In genomic region chr4:121946644-121947043, GRCh38 we compare ENCODE assay signal across 29 cellular contexts. TPM values are rescaled to one million over a fixed set of nuclear protein-coding genes. Genes with fewer than 3 reads are reported as not detected.
"Had no signal": no experiment of that assay in that cellular context is flagged by ENCODE, and none has a peak within 500 bp of the region (broad histone marks: within the 10 kb centered on the region; RNA-seq: fewer than 3 reads in every experiment).

No MANE protein-coding gene starts in this region.

- H2AFZ ChIP-seq: neural progenitor cell, parathyroid adenoma had no signal

- H3K9me3 ChIP-seq: ovary, psoas muscle, spleen, suprapubic skin, testis, tibial artery, transverse colon, upper lobe of right lung, uterus had no signal

- H3K9ac ChIP-seq: neural progenitor cell, parathyroid adenoma had no signal

- H3K79me2 ChIP-seq: parathyroid adenoma had no signal

- H3K4me1 ChIP-seq: parathyroid adenoma, psoas muscle, testis had no signal

- H3K27ac ChIP-seq: neural progenitor cell, ovary, parathyroid adenoma, psoas muscle, skin epidermis, spleen, suprapubic skin, testis, tibial artery, transverse colon, upper lobe of right lung, uterus had no signal

- DNase-seq: natural killer cell; occipital lobe; ovary; posterior cingulate gyrus; psoas muscle; right cardiac atrium; spleen; stimulated activated CD4-positive, alpha-beta T cell treated with anti-CD3 and anti-CD28 coated beads, Interleukin-12 subunit alpha, Interleukin-12 subunit beta, amount 100 ng/mL, for 4 hours; stimulated activated CD4-positive, alpha-beta T cell treated with anti-CD3 and anti-CD28 coated beads, Interleukin-1b, Interleukin-23, amount 100 ng/mL, for 48 hours; stimulated activated CD4-positive, alpha-beta T cell treated with anti-CD3 and anti-CD28 coated beads, Interleukin-4, amount 100 ng/mL, for 1 hour; stimulated activated CD4-positive, alpha-beta T cell treated with anti-CD3 and anti-CD28 coated beads, Interleukin-4, amount 100 ng/mL, for 4 hours; stimulated activated CD8-positive, alpha-beta memory T cell treated with anti-CD3 and anti-CD28 coated beads, Interleukin-4, amount 100 ng/mL, for 48 hours; stimulated activated naive CD4-positive, alpha-beta T cell; stimulated activated naive CD8-positive, alpha-beta T cell treated with anti-CD3 and anti-CD28 coated beads, Interleukin-15, amount 100 ng/mL, for 72 hours; stimulated activated naive CD8-positive, alpha-beta T cell treated with anti-CD3 and anti-CD28 coated beads, Interleukin-15, Interleukin-2, amounts not matched to agents 100 U/mL and 50 U/mL, for 24 hours; substantia nigra; testis; tibial artery; transverse colon; upper lobe of right lung; uterus had no signal

- H3K4me2 ChIP-seq: neural progenitor cell, smooth muscle cell had no signal

- H3K4me3 ChIP-seq: neural progenitor cell, ovary, psoas muscle, skin epidermis, smooth muscle cell, spleen, suprapubic skin, testis, tibial artery, transverse colon, upper lobe of right lung, uterus had no signal

- H3K27me3 ChIP-seq: ovary, testis had no signal

- ATAC-seq: natural killer cell; psoas muscle; right cardiac atrium; sciatic nerve; stimulated activated memory B cell treated with anti-CD40 and anti-IgM and Interleukin-4, amounts not matched to agents 10 μg/mL and 1 μg/mL and 100 μg/mL, for 72 hours; stimulated activated naive CD8-positive, alpha-beta T cell treated with anti-CD3 and anti-CD28 coated beads, Interleukin-15, amount 100 ng/mL, for 72 hours; stimulated activated naive CD8-positive, alpha-beta T cell treated with anti-CD3 and anti-CD28 coated beads, Interleukin-15, Interleukin-2, amounts not matched to agents 100 U/mL and 50 U/mL, for 24 hours; upper lobe of right lung had no signal

- H3K36me3 ChIP-seq: neural progenitor cell, ovary, spleen, suprapubic skin, tibial artery, transverse colon, upper lobe of right lung, uterus had no signal

RNA-seq across cellular contexts. Expression of gene TRPC3, which starts 5.2 kb away (rescaled TPM):
- total RNA-seq: renal cortical epithelial cell had no signal
